ENCODE assay signal across 12 cellular contexts in genomic region chr1:245605480-245606156, GRCh38.
DNase-seq lines count a peak whose midpoint lies in the region; FAIRE-seq and TF ChIP-seq lines count a peak whose summit lies in the region.
"Had no signal": no experiment of that assay in that cellular context is flagged by ENCODE, and none has a peak within 500 bp of the region (broad histone marks: within the 10 kb centered on the region; RNA-seq: fewer than 3 reads in every experiment).

No MANE protein-coding gene starts in this region.

- intact Hi-C loops in Calu3 (cut with micrococcal nuclease; ENCODE audit: unreplicated experiment) (no loop called here), kidney (cut with DNase I) (no loop called here)

- H3K9me3 Mint-ChIP-seq in Calu3 (ENCODE audit: low read depth, unreplicated experiment): peaks cover 2% of the 10 kb centered on the region

- H3K27me3 ChIP-seq in SJSA1 (replicated peaks) (no peaks in the 10 kb centered on the region), skeletal muscle satellite cell (ENCODE audit: control insufficient read depth, insufficient read depth, low read length) (no peaks in the 10 kb centered on the region)
- H3K27me3 ChIP-seq: adrenal gland, gastrocnemius medialis had no signal

- H3K4me2 ChIP-seq in skeletal muscle satellite cell (ENCODE audit: low read length): peak overlapping the region; percentile 25

- H3K36me3 ChIP-seq in SJSA1 (no peaks in the 10 kb centered on the region), skeletal muscle satellite cell (ENCODE audit: insufficient read depth, low read length) (no peaks in the 10 kb centered on the region), kidney (ENCODE audit: control insufficient read depth in 1 of 2, insufficient read depth in 2 of 2, low read length in 2 of 2) (no peaks in the 10 kb centered on the region)
- H3K36me3 ChIP-seq: adrenal gland, gastrocnemius medialis had no signal

- TF ChIP-seq CTCF in Calu3 (IDR thresholded peaks at IDR 0.05; ENCODE audit: unreplicated experiment) (no peak), kidney (IDR thresholded peaks at IDR 0.05; ENCODE audit: borderline replicate concordance, extremely low read depth, insufficient read depth) (no peak)

- H3K4me1 ChIP-seq in SJSA1 (replicated peaks): peaks cover 27% of the 10 kb centered on the region
- H3K4me1 ChIP-seq in skeletal muscle satellite cell (ENCODE audit: control insufficient read depth, insufficient read depth, low read length): peaks cover 3% of the 10 kb centered on the region
- H3K4me1 ChIP-seq in kidney (ENCODE audit: control insufficient read depth in 1 of 2, insufficient read depth in 1 of 2, low read depth in 1 of 2, low read length in 2 of 2): peaks cover 0 to 8% of the 10 kb centered on the region in 2 donors
- H3K4me1 ChIP-seq: gastrocnemius medialis had no signal

- peak; percentile 90 for DNase-seq in GM03348 (ENCODE audit: low spot score)
- peak; percentile 70 to 73 for DNase-seq in SJSA1 (ENCODE audit: low read depth in 1 of 2, low spot score in 2 of 2)
- DNase-seq in fibroblast of peridontal ligament (ENCODE audit: extremely low read depth): peak; percentile 87
- DNase-seq in Calu3: no peak
- DNase-seq in kidney: no peak
- no peak for DNase-seq in activated gamma-delta T cell (lab: John Stamatoyannopoulos, UW)
- DNase-seq: gastrocnemius medialis, NCI-H1105, NCI-H774, T-helper 2 cell had no signal

- H3K27me3 Mint-ChIP-seq in Calu3 (ENCODE audit: unreplicated experiment): no peaks in the 10 kb centered on the region

- no peaks in the 10 kb centered on the region for H3K36me3 Mint-ChIP-seq in Calu3 (ENCODE audit: insufficient read depth, unreplicated experiment)

- BruUV-seq in Calu3 (replicated peaks; lab: Mats Ljungman, UMichigan): no TSS peak

- H3K27ac Mint-ChIP-seq in Calu3 (ENCODE audit: unreplicated experiment): no peak overlapping the region

- H3K9ac ChIP-seq in skeletal muscle satellite cell (ENCODE audit: low read depth, low read length) (no peak overlapping the region), kidney (ENCODE audit: low read length in 2 of 2) (no peak overlapping the region)

- no peaks in the 10 kb centered on the region for H3K9me3 ChIP-seq in SJSA1 (replicated peaks)
- no peaks in the 10 kb centered on the region for H3K9me3 ChIP-seq in skeletal muscle satellite cell (replicated peaks; ENCODE audit: low read length)
- H3K9me3 ChIP-seq in kidney (ENCODE audit: control insufficient read depth in 1 of 2, low read length in 2 of 2): no peaks in the 10 kb centered on the region
- H3K9me3 ChIP-seq: adrenal gland, gastrocnemius medialis had no signal

- FAIRE-seq in kidney (lab: Jason Lieb, UNC): no peak

- H3K4me3 Mint-ChIP-seq in Calu3 (ENCODE audit: low read depth, unreplicated experiment): no peak overlapping the region

- CTCF ChIA-PET in Calu3 (lab: Charles Lee): no interaction called here

- no peak overlapping the region for H3K4me3 ChIP-seq in SJSA1
- no peak overlapping the region for H3K4me3 ChIP-seq in skeletal muscle satellite cell (ENCODE audit: low read length)
- no peak overlapping the region for H3K4me3 ChIP-seq in kidney (ENCODE audit: low read length in 2 of 2)
- H3K4me3 ChIP-seq: adrenal gland, gastrocnemius medialis had no signal

- no peaks in the 10 kb centered on the region for H3K4me1 Mint-ChIP-seq in Calu3 (ENCODE audit: low read depth, unreplicated experiment)

- H3K27ac ChIP-seq in SJSA1 (no peak overlapping the region), kidney (ENCODE audit: low read depth in 2 of 2, low read length in 2 of 2) (peak overlapping the region in 1 of 2 donors; percentile 10)
- H3K27ac ChIP-seq: gastrocnemius medialis had no signal

Comparison
In these comparisons a context has a peak if more than half of its experiments do, and no peak if none do; other contexts are left out.
1. DNase-seq: peak in GM03348 (single experiment), SJSA1 (2 of 2) and fibroblast of peridontal ligament (single experiment); none in Calu3 (single experiment), kidney (single experiment) and activated gamma-delta T cell (single experiment).